ENCODE assay signal across 8 cellular contexts in genomic region chr15:91853501-91853967, GRCh38. TPM values are rescaled to one million over a fixed set of nuclear protein-coding genes. Genes with fewer than 3 reads are reported as not detected.
DNase-seq lines count a peak whose midpoint lies in the region; ATAC-seq and TF ChIP-seq lines count a peak whose summit lies in the region.

TSS of gene SLCO3A1 (plus strand) at chr15:91853708.

- peaks cover 9% of the 10 kb centered on the region for H3K27me3 Mint-ChIP-seq in activated CD4-positive, alpha-beta T cell treated with anti-CD3 and anti-CD28 coated beads, Interleukin-2, amount 10 ng/mL, durations not matched to agents 24 days and 14 days

- peaks cover 3% of the 10 kb centered on the region for H3K9me3 Mint-ChIP-seq in activated CD4-positive, alpha-beta T cell treated with anti-CD3 and anti-CD28 coated beads, Interleukin-2, amount 10 ng/mL, durations not matched to agents 24 days and 14 days

- peak within 1 kb of the TSS; percentile 87 for H3K4me3 Mint-ChIP-seq in activated CD4-positive, alpha-beta T cell treated with anti-CD3 and anti-CD28 coated beads, Interleukin-2, amount 10 ng/mL, durations not matched to agents 24 days and 14 days

- H3K27me3 ChIP-seq in duodenal mucosa (ENCODE audit: control insufficient read depth in 1 of 2, insufficient read depth in 2 of 2, low read length in 2 of 2) (peaks cover 7 to 14% of the 10 kb centered on the region in 2 donors), lung (ENCODE audit: control insufficient read depth, insufficient read depth) (no peaks in the 10 kb centered on the region)

- WGBS in lung, 2 donors: 1 to 2% methylated on average over 21 to 69 of the region's 70 CpGs

- peak; percentile 7 for ATAC-seq in HG02610 (IDR thresholded peaks at IDR 0.05; ENCODE audit: unreplicated experiment)
- peak; percentile 43 for ATAC-seq in lung (ENCODE audit: insufficient read depth, low FRiP score)
- no peak for ATAC-seq in HG03469 (IDR thresholded peaks at IDR 0.05; ENCODE audit: unreplicated experiment)

- H3K36me3 Mint-ChIP-seq in activated CD4-positive, alpha-beta T cell treated with anti-CD3 and anti-CD28 coated beads, Interleukin-2, amount 10 ng/mL, durations not matched to agents 24 days and 14 days (ENCODE audit: low read depth): peaks cover 3% of the 10 kb centered on the region

- peak within 1 kb of the TSS; percentile 30 for H3K4me3 ChIP-seq in GM12864 (ENCODE audit: low read depth, low read length)
- H3K4me3 ChIP-seq in duodenal mucosa (ENCODE audit: low read depth in 1 of 2, low read length in 2 of 2): peak within 1 kb of the TSS; percentile 59 to 65
- H3K4me3 ChIP-seq in lung: peak within 1 kb of the TSS; percentile 88

- H3K27ac ChIP-seq in duodenal mucosa (ENCODE audit: low read depth, low read length): peak within 1 kb of the TSS; percentile 74
- H3K27ac ChIP-seq in lung (ENCODE audit: low read depth in 1 of 2, low read length in 1 of 2): peak within 1 kb of the TSS; percentile 96 to 99

- H3K4me1 Mint-ChIP-seq in activated CD4-positive, alpha-beta T cell treated with anti-CD3 and anti-CD28 coated beads, Interleukin-2, amount 10 ng/mL, durations not matched to agents 24 days and 14 days: peaks cover 59% of the 10 kb centered on the region

- peak within 1 kb of the TSS; percentile 8 to 64 for H3K9ac ChIP-seq in duodenal mucosa (ENCODE audit: low read depth in 1 of 2, low read length in 2 of 2)

- DNase-seq in GM12864 (ENCODE audit: low read depth): no peak
- DNase-seq in NCI-H146 treated with DMSO at 0.1 percent for 48 hours (lab: John Stamatoyannopoulos, UW; ENCODE audit: unreplicated experiment): peak; percentile 56
- DNase-seq in activated CD4-positive, alpha-beta T cell treated with anti-CD3 and anti-CD28 coated beads, Interleukin-2, amount 10 ng/mL, durations not matched to agents 24 days and 14 days: peak; percentile 92
- peak; percentile 78 for DNase-seq in lung (ENCODE audit: low spot score)
- DNase-seq in stimulated activated CD8-positive, alpha-beta memory T cell treated with anti-CD3 and anti-CD28 coated beads, Interleukin-12 subunit alpha, Interleukin-12 subunit beta, amount 100 ng/mL, for 1 hour (ENCODE audit: low read depth): peak; percentile 60

- H3K36me3 ChIP-seq in duodenal mucosa (ENCODE audit: control insufficient read depth in 1 of 2, insufficient read depth in 2 of 2, low read length in 2 of 2): no peaks in the 10 kb centered on the region
- peaks cover 0 to 2% of the 10 kb centered on the region in 2 donors for H3K36me3 ChIP-seq in lung (ENCODE audit: control insufficient read depth in 2 of 2, insufficient read depth in 2 of 2, low read length in 2 of 2)

- peak within 1 kb of the TSS; percentile 85 for H3K27ac Mint-ChIP-seq in activated CD4-positive, alpha-beta T cell treated with anti-CD3 and anti-CD28 coated beads, Interleukin-2, amount 10 ng/mL, durations not matched to agents 24 days and 14 days

- H3K4me1 ChIP-seq in duodenal mucosa (ENCODE audit: control insufficient read depth in 1 of 2, insufficient read depth in 2 of 2, low read length in 2 of 2): peaks cover 26 to 38% of the 10 kb centered on the region in 2 donors
- peaks cover 4 to 12% of the 10 kb centered on the region in 2 donors for H3K4me1 ChIP-seq in lung (ENCODE audit: control insufficient read depth in 2 of 2, insufficient read depth in 2 of 2, low read length in 2 of 2)

- no peak for TF ChIP-seq CTCF in GM12864 (IDR thresholded peaks at IDR 0.05; ENCODE audit: low read depth, low read length, missing control alignments)
- no peak for TF ChIP-seq CTCF in lung (IDR thresholded peaks at IDR 0.05; ENCODE audit: control extremely low read depth, extremely low read depth)

- intact Hi-C loops in activated CD4-positive, alpha-beta T cell treated with anti-CD3 and anti-CD28 coated beads, Interleukin-2, amount 10 ng/mL, durations not matched to agents 24 days and 14 days (cut with micrococcal nuclease): loop anchor here (2.0 kb wide), 2 partner anchors 229 to 551 kb away; no protein-coding TSS in a partner anchor

- H3K9me3 ChIP-seq in duodenal mucosa (ENCODE audit: control insufficient read depth in 1 of 2, low read length in 2 of 2) (no peaks in the 10 kb centered on the region), lung (ENCODE audit: control insufficient read depth in 2 of 2, insufficient read depth in 1 of 2, low read length in 1 of 2) (no peaks in the 10 kb centered on the region)

RNA-seq across cellular contexts. Expression of gene SLCO3A1, which starts in this region (rescaled TPM):
- total RNA-seq in activated CD4-positive, alpha-beta T cell treated with anti-CD3 and anti-CD28 coated beads, Interleukin-2, amount 10 ng/mL, durations not matched to agents 24 days and 14 days: 13.4 and 16.3 TPM in 2 replicates
- 10 to 100 TPM; 20.5 to 56.3 TPM for total RNA-seq in lung
- polyA plus RNA-seq in lung: 10 to 100 TPM; 26.0 to 41.0 TPM

Comparison
In these comparisons a context has a peak if more than half of its experiments do, and no peak if none do; other contexts are left out.
1. H3K4me3 ChIP-seq: peak in every context shown above with its lines; median percentile 88 in lung; 62 in duodenal mucosa; 30 in GM12864.